ENCODE assay signal across 8 cellular contexts in genomic region chrX:154396948-154397887, GRCh38. TPM values are rescaled to one million over a fixed set of nuclear protein-coding genes. Genes with fewer than 3 reads are reported as not detected.
DNase-seq lines count a peak whose midpoint lies in the region; ATAC-seq and TF ChIP-seq lines count a peak whose summit lies in the region.

No MANE protein-coding gene starts in this region.

- peaks cover 10% of the 10 kb centered on the region; the same call in 1 of the 2 replicates for H3K79me2 ChIP-seq in SU-DHL-6 (ENCODE audit: insufficient read depth, low read length)

- intact Hi-C loops in body of pancreas (cut with DNase I) = no loop called here

- POLR2A ChIA-PET in GM10248 (lab: Yijun Ruan, JAX) = interaction anchor here (1.0 to 1.1 kb wide), 3 partner anchors 14 to 26 kb away, joined by 3 to 4 read pairs (median 4); partner anchors contain the start of gene EMD

- no peaks in the 10 kb centered on the region for H3K27me3 ChIP-seq in SU-DHL-6 (ENCODE audit: low read length)
- no peaks in the 10 kb centered on the region for H3K27me3 ChIP-seq in body of pancreas

- H3K9ac ChIP-seq in SU-DHL-6 (ENCODE audit: low read length) = peak overlapping the region; percentile 99

- H3K9me2 ChIP-seq in SU-DHL-6 (replicated peaks; ENCODE audit: insufficient read depth, low read length) = no peaks in the 10 kb centered on the region

- ATAC-seq in GM21786 (IDR thresholded peaks at IDR 0.05; ENCODE audit: unreplicated experiment) (peak; percentile 49), body of pancreas (peak; percentile 75)

- 5 to 27% methylated on average over 2 to 47 of the region's 56 CpGs for WGBS in body of pancreas, 2 donors

- no peak overlapping the region for H2AFZ ChIP-seq in SU-DHL-6 (ENCODE audit: low read depth, low read length, severe bottlenecking)

- H3K4me3 ChIP-seq in SU-DHL-6 (ENCODE audit: insufficient read depth, low read length, poor library complexity, severe bottlenecking) (peak overlapping the region; percentile 64), body of pancreas (no peak overlapping the region), skin epidermis (peak overlapping the region; percentile 46 to 75 (median 58))

- DNase-seq in GM10248 (ENCODE audit: extremely low spot score) (peak; percentile 54), KG1 (lab: John Stamatoyannopoulos, UW) (peak; percentile 18), body of pancreas (peak; percentile 81 to 86 (median 84)), iPS-NIHi7 (ENCODE audit: extremely low spot score) (peak; percentile 23), H4 (ENCODE audit: low spot score) (no peak)

- H3F3A ChIP-seq in SU-DHL-6 (ENCODE audit: insufficient read depth) = peaks cover 38% of the 10 kb centered on the region

- CTCF ChIA-PET in GM10248 (lab: Yijun Ruan, JAX) = interaction anchor here (0.6 to 3.0 kb wide), 5 partner anchors 14 to 130 kb away, joined by 3 to 12 read pairs (median 4); partner anchors contain the start of genes FLNA, TAFAZZIN and UBL4A

- peak overlapping the region; percentile 98 for H3K4me2 ChIP-seq in SU-DHL-6 (ENCODE audit: low read depth, low read length, poor library complexity, severe bottlenecking)

- H3K27ac ChIP-seq in SU-DHL-6 (ENCODE audit: low read depth, low read length) (peak overlapping the region; percentile 93), body of pancreas (peak overlapping the region; percentile 89 to 99 (median 98)), skin epidermis (peak overlapping the region; percentile 87 to 99 (median 97))

- H3K9me3 ChIP-seq in SU-DHL-6 (ENCODE audit: insufficient read depth, low read length) (no peaks in the 10 kb centered on the region), body of pancreas (no peaks in the 10 kb centered on the region)

- no peak for TF ChIP-seq CTCF in GM10248 (IDR thresholded peaks at IDR 0.05; ENCODE audit: control extremely low read depth, extremely low read depth, low read depth, missing control alignments)
- TF ChIP-seq CTCF in SU-DHL-6 (IDR thresholded peaks at IDR 0.05; ENCODE audit: insufficient read depth, low read length, poor library complexity, severe bottlenecking) = no peak
- TF ChIP-seq CTCF in body of pancreas (IDR thresholded peaks at IDR 0.05) = no peak

- H3K4me1 ChIP-seq in body of pancreas = peaks cover 20% of the 10 kb centered on the region

- H3K36me3 ChIP-seq in SU-DHL-6 (ENCODE audit: low read length) = peaks cover 12% of the 10 kb centered on the region
- H3K36me3 ChIP-seq in body of pancreas (replicated peaks in 1 of 2; ENCODE audit: insufficient read depth in 1 of 2, low read depth in 2 of 2) = no peaks in the 10 kb centered on the region

- H4K20me1 ChIP-seq in SU-DHL-6 (ENCODE audit: low read depth, low read length) = no peaks in the 10 kb centered on the region; the same call in 1 of the 2 replicates

- peak; percentile 43 to 60 (median 56) for TF ChIP-seq POLR2A in body of pancreas (IDR thresholded peaks at IDR 0.05)

RNA-seq across cellular contexts. Expression of gene RPL10, which starts 1.0 kb away (rescaled TPM):
- 1,000 to 10,000 TPM; 1,426 to 2,757 TPM for total RNA-seq in body of pancreas
- 5,829 and 6,316 TPM in 2 replicates for total RNA-seq in H4 (2014; rRNA removed; shearing (Covaris generic))

RNA-seq across cellular contexts. Expression of gene DNASE1L1, which starts 11.8 kb away (rescaled TPM):
- 10 to 100 TPM in 1 of 2 donors, 1 to 10 TPM in 1; 9.6 to 16.1 TPM for total RNA-seq in body of pancreas
- total RNA-seq in H4 (2014; rRNA removed; shearing (Covaris generic)) = 19.4 and 21.8 TPM in 2 replicates

RNA-seq across cellular contexts. Expression of gene TAFAZZIN, which starts 14.1 kb away (rescaled TPM):
- 10 to 100 TPM; 42.0 to 97.6 TPM for total RNA-seq in body of pancreas
- total RNA-seq in H4 (2014; rRNA removed; shearing (Covaris generic)) = 15.1 and 15.3 TPM in 2 replicates

RNA-seq across cellular contexts. Expression of gene EMD, which starts 18.1 kb away (rescaled TPM):
- total RNA-seq in body of pancreas = 10 to 100 TPM; 23.6 to 28.3 TPM
- total RNA-seq in H4 (2014; rRNA removed; shearing (Covaris generic)) = 53.3 and 69.3 TPM in 2 replicates

RNA-seq across cellular contexts. Expression of gene FLNA, which starts 22.8 kb away (rescaled TPM):
- 100 to 1,000 TPM; 230 to 308 TPM for total RNA-seq in body of pancreas
- total RNA-seq in H4 (2014; rRNA removed; shearing (Covaris generic)) = 409 and 458 TPM in 2 replicates

Comparison
In these comparisons a context has a peak if more than half of its experiments do, and no peak if none do; other contexts are left out.
1. H3K4me3 ChIP-seq: peak in SU-DHL-6 (single experiment) and skin epidermis (7 of 7); none in body of pancreas (0 of 2).
2. Peak in every context shown above with its lines, with median percentiles within 50 percentile points of each other: H3K27ac ChIP-seq.